27 cellular contexts compared by ENCODE assay signal in the genomic region with DNA sequence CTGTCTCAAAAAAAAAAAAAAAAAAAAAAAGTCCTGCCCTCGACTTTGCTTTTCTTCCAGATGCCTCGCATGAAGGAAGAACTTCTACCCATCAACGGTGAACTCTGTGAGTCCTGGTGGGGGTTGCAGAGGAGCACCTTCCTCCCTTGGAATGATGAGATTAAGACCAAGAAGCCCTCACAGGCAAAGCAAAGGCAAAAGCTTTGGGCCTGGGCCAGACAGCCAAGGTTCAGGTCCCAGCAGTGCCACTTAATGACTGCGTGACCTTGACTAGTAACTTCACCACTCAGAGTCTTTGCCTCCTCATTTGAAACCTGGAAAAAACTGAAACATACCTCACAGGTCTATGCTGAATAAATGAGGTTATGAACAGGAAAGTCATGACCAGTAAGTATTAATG.
"Had no signal": no experiment of that assay in that cellular context is flagged by ENCODE, and none has a peak within 500 bp of the region (broad histone marks: within the 10 kb centered on the region; RNA-seq: fewer than 3 reads in every experiment).

No MANE protein-coding gene starts in this region.

- H3K9me3 ChIP-seq: colonic mucosa, esophagus squamous epithelium, gastrocnemius medialis, gastroesophageal sphincter, heart left ventricle, heart right ventricle had no signal

- FAIRE-seq: colon, endometrium, endothelial cell of umbilical vein, frontal cortex had no signal

- DNase-seq: colonic mucosa; cortex of kidney; dermis blood vessel endothelial cell; dorsolateral prefrontal cortex; effector CD4-positive, alpha-beta T cell; effector CD8-positive, alpha-beta T cell; effector memory CD4-positive, alpha-beta T cell; effector memory CD8-positive, alpha-beta T cell; endodermal cell; erythroblast; esophagus squamous epithelium; foreskin fibroblast; foreskin keratinocyte; foreskin melanocyte; gastrocnemius medialis; glutamatergic neuron; head of caudate nucleus; heart left ventricle; heart right ventricle had no signal

- H3K4me3 ChIP-seq: colonic mucosa, coronary artery, dorsolateral prefrontal cortex, esophagus squamous epithelium, gastrocnemius medialis, gastroesophageal sphincter, heart left ventricle, heart right ventricle had no signal

- H3K4me3 Mint-ChIP-seq: dendritic cell treated with granulocyte-macrophage colony-stimulating factor and Interleukin-4, amounts not matched to agents 40 ng/mL and 50 ng/mL, for 4 days; effector memory CD8-positive, alpha-beta T cell; endodermal cell had no signal

- H3K27ac ChIP-seq: colonic mucosa, coronary artery, dorsolateral prefrontal cortex, epithelial cell of prostate, esophagus squamous epithelium, foreskin keratinocyte, gastrocnemius medialis, gastroesophageal sphincter, heart left ventricle, heart right ventricle had no signal

- H3K4me1 ChIP-seq: colonic mucosa, esophagus squamous epithelium, foreskin keratinocyte, gastrocnemius medialis, gastroesophageal sphincter, heart left ventricle, heart right ventricle had no signal

- H3K27ac Mint-ChIP-seq: dendritic cell treated with granulocyte-macrophage colony-stimulating factor and Interleukin-4, amounts not matched to agents 40 ng/mL and 50 ng/mL, for 4 days; effector memory CD8-positive, alpha-beta T cell; endodermal cell had no signal

- H3K4me1 Mint-ChIP-seq: endodermal cell had no signal

- H3K9me3 Mint-ChIP-seq: dendritic cell treated with granulocyte-macrophage colony-stimulating factor and Interleukin-4, amounts not matched to agents 40 ng/mL and 50 ng/mL, for 4 days; effector memory CD8-positive, alpha-beta T cell had no signal

- H3K36me3 ChIP-seq: colonic mucosa, esophagus squamous epithelium, gastrocnemius medialis, gastroesophageal sphincter, heart left ventricle, heart right ventricle had no signal

- H3K27me3 ChIP-seq: colonic mucosa, gastrocnemius medialis, gastroesophageal sphincter, heart left ventricle, heart right ventricle had no signal
